Comparison of ENCODE assay signal across 8 cellular contexts in genomic region chr14:67674139-67674479, GRCh38. TPM values are rescaled to one million over a fixed set of nuclear protein-coding genes. Genes with fewer than 3 reads are reported as not detected.
DNase-seq lines count a peak whose midpoint lies in the region; ATAC-seq and TF ChIP-seq lines count a peak whose summit lies in the region.

No MANE protein-coding gene starts in this region.

- H3K27ac ChIP-seq in body of pancreas, result peak overlapping the region; percentile 95 to 100 (median 98)

- no peaks in the 10 kb centered on the region for H3K27me3 ChIP-seq in body of pancreas

- H3K36me3 ChIP-seq in body of pancreas (replicated peaks in 1 of 2; ENCODE audit: insufficient read depth in 1 of 2, low read depth in 2 of 2), result no peaks in the 10 kb centered on the region

- H3K4me3 ChIP-seq in body of pancreas (peak overlapping the region; percentile 87 to 95), iPS-11a (ENCODE audit: low read depth, low read length) (peak overlapping the region; percentile 82)

- ATAC-seq in HG02852 (IDR thresholded peaks at IDR 0.05; ENCODE audit: unreplicated experiment) (peak; percentile 49), body of pancreas (peak; percentile 73), sciatic nerve (peak; percentile 77)

- no peaks in the 10 kb centered on the region for H3K9me3 ChIP-seq in body of pancreas

- no peak for TF ChIP-seq POLR2A in body of pancreas (IDR thresholded peaks at IDR 0.05)

- intact Hi-C loops in body of pancreas (cut with DNase I), result no loop called here
- intact Hi-C loops in sciatic nerve (cut with DNase I), result no loop called here

- TF ChIP-seq CTCF in body of pancreas (IDR thresholded peaks at IDR 0.05), result peak in 4 of 7 experiments; percentile 12 to 28 (median 21)

- WGBS in body of pancreas, 2 donors, result 0 to 1% methylated on average over 1 to 14 of the region's 25 CpGs

- DNase-seq in DMS 273 (lab: John Stamatoyannopoulos, UW; ENCODE audit: unreplicated experiment) (peak; percentile 92), DMS 273 treated with DMSO at 0.1 percent for 48 hours (lab: John Stamatoyannopoulos, UW) (no peak), NCI-H1417 (lab: John Stamatoyannopoulos, UW) (peak; percentile 79 to 91 (median 89)), T-helper 9 cell (peak; percentile 57), body of pancreas (peak; percentile 67 to 77 (median 70)), sciatic nerve (ENCODE audit: low spot score) (peak; percentile 81)

- H3K4me1 ChIP-seq in body of pancreas, result peaks cover 37% of the 10 kb centered on the region

RNA-seq across cellular contexts. Expression of gene VTI1B, which starts 0.3 kb away (rescaled TPM):
- 10 to 100 TPM; 24.4 to 41.2 TPM for total RNA-seq in body of pancreas
- total RNA-seq in sciatic nerve, result 111 TPM

RNA-seq across cellular contexts. Expression of gene RDH11, which starts 21.5 kb away (rescaled TPM):
- 10 to 100 TPM; 19.4 to 26.2 TPM for total RNA-seq in body of pancreas
- 46.1 TPM for total RNA-seq in sciatic nerve

RNA-seq across cellular contexts. Expression of gene RDH12, which starts 27.6 kb away (rescaled TPM):
- total RNA-seq in body of pancreas, result 1 to 10 TPM; 2.0 to 3.6 TPM
- not detected for total RNA-seq in sciatic nerve

RNA-seq across cellular contexts. Expression of gene ARG2, which starts 54.4 kb away (rescaled TPM):
- total RNA-seq in body of pancreas (1 to 10 TPM; 3.6 to 4.6 TPM), sciatic nerve (2.8 TPM)
